28 cellular contexts compared by ENCODE assay signal in genomic region chr1:89640440-89640839, GRCh38. TPM values are rescaled to one million over a fixed set of nuclear protein-coding genes. Genes with fewer than 3 reads are reported as not detected.
DNase-seq lines count a peak whose midpoint lies in the region; ATAC-seq and TF ChIP-seq lines count a peak whose summit lies in the region.
"Had no signal": no experiment of that assay in that cellular context is flagged by ENCODE, and none has a peak within 500 bp of the region (broad histone marks: within the 10 kb centered on the region; RNA-seq: fewer than 3 reads in every experiment).

No MANE protein-coding gene starts in this region.

- H3K4me1 Mint-ChIP-seq in activated CD8-positive, alpha-beta T cell treated with anti-CD3 and anti-CD28 coated beads for 36 hours (ENCODE audit: low read depth) = peaks cover 77% of the 10 kb centered on the region
- peaks cover 71% of the 10 kb centered on the region for H3K4me1 Mint-ChIP-seq in activated CD8-positive, alpha-beta T cell treated with anti-CD3 and anti-CD28 coated beads, Interleukin-2, amount 10 ng/mL, durations not matched to agents 7 days and 5 days (ENCODE audit: low read depth)
- peaks cover 72% of the 10 kb centered on the region for H3K4me1 Mint-ChIP-seq in activated naive CD8-positive, alpha-beta T cell treated with anti-CD3 and anti-CD28 coated beads for 36 hours
- H3K4me1 Mint-ChIP-seq: neural crest cell had no signal

- peaks cover 94% of the 10 kb centered on the region for H3K79me2 ChIP-seq in Loucy (ENCODE audit: insufficient read depth, low read length)

- peaks cover 3% of the 10 kb centered on the region; the same call in 1 of the 2 replicates for H3K9me3 ChIP-seq in Loucy (ENCODE audit: insufficient read depth, low read depth, low read length)
- H3K9me3 ChIP-seq: A549, breast epithelium, right atrium auricular region, testis had no signal

- no peaks in the 10 kb centered on the region for H3K27me3 Mint-ChIP-seq in activated CD8-positive, alpha-beta T cell treated with anti-CD3 and anti-CD28 coated beads for 36 hours
- no peaks in the 10 kb centered on the region for H3K27me3 Mint-ChIP-seq in activated CD8-positive, alpha-beta T cell treated with anti-CD3 and anti-CD28 coated beads, Interleukin-2, amount 10 ng/mL, durations not matched to agents 7 days and 5 days (ENCODE audit: low read depth)
- no peaks in the 10 kb centered on the region for H3K27me3 Mint-ChIP-seq in activated naive CD8-positive, alpha-beta T cell treated with anti-CD3 and anti-CD28 coated beads for 36 hours
- H3K27me3 Mint-ChIP-seq: CD4-positive, alpha-beta memory T cell had no signal

- peaks cover 63% of the 10 kb centered on the region for H3K36me3 Mint-ChIP-seq in activated CD8-positive, alpha-beta T cell treated with anti-CD3 and anti-CD28 coated beads for 36 hours (ENCODE audit: low read depth)
- peaks cover 65% of the 10 kb centered on the region for H3K36me3 Mint-ChIP-seq in activated CD8-positive, alpha-beta T cell treated with anti-CD3 and anti-CD28 coated beads, Interleukin-2, amount 10 ng/mL, durations not matched to agents 7 days and 5 days (ENCODE audit: low read depth)
- peaks cover 67% of the 10 kb centered on the region for H3K36me3 Mint-ChIP-seq in activated naive CD8-positive, alpha-beta T cell treated with anti-CD3 and anti-CD28 coated beads for 36 hours

- DNase-seq in activated CD8-positive, alpha-beta T cell treated with anti-CD3 and anti-CD28 coated beads for 36 hours = no peak
- no peak for DNase-seq in activated CD8-positive, alpha-beta T cell treated with anti-CD3 and anti-CD28 coated beads, Interleukin-2, amount 10 ng/mL, durations not matched to agents 7 days and 5 days
- DNase-seq in activated naive CD8-positive, alpha-beta T cell treated with anti-CD3 and anti-CD28 coated beads for 36 hours = no peak
- DNase-seq in myocyte (ENCODE audit: low read depth) (peak; percentile 35), cortex of kidney (lab: John Stamatoyannopoulos, UW) (no peak)
- DNase-seq in stimulated activated CD4-positive, alpha-beta T cell treated with anti-CD3 and anti-CD28 coated beads, Interleukin-15, amount 100 ng/mL, for 24 hours = no peak
- DNase-seq: activated CD4-positive, alpha-beta T cell treated with anti-CD3 and anti-CD28 coated beads for 1 hour; amniotic stem cell; CD4-positive, alpha-beta memory T cell; effector CD4-positive, alpha-beta T cell; KG1; NCI-H1048; NCI-H1694; PC-9; posterior cingulate gyrus; stimulated activated CD4-positive, alpha-beta T cell treated with anti-CD3 and anti-CD28 coated beads, Interleukin-1b, Interleukin-23, amount 100 ng/mL, for 48 hours; stimulated activated naive CD4-positive, alpha-beta T cell treated with Interleukin-2 at 50 U/mL for 16 hours; testis had no signal

- no peak for ATAC-seq in activated CD8-positive, alpha-beta T cell treated with anti-CD3 and anti-CD28 coated beads for 36 hours
- ATAC-seq in activated CD8-positive, alpha-beta T cell treated with anti-CD3 and anti-CD28 coated beads, Interleukin-2, amount 10 ng/mL, durations not matched to agents 7 days and 5 days = no peak
- ATAC-seq in esophagus mucosa = no peak
- ATAC-seq: A549, left lobe of liver had no signal

- no peaks in the 10 kb centered on the region for H3K36me3 ChIP-seq in Loucy (ENCODE audit: insufficient read depth, low read length)
- H3K36me3 ChIP-seq: breast epithelium, right atrium auricular region had no signal

- no peaks in the 10 kb centered on the region for H3K9me2 ChIP-seq in Loucy (replicated peaks; ENCODE audit: low read depth, low read length)

- CTCF ChIA-PET in activated CD8-positive, alpha-beta T cell treated with anti-CD3 and anti-CD28 coated beads for 36 hours (lab: Charles Lee) = interaction anchor here (1.7 to 2.6 kb wide), 2 partner anchors 12 to 122 kb away, joined by 7 to 9 read pairs; no protein-coding TSS in a partner anchor
- CTCF ChIA-PET in activated CD8-positive, alpha-beta T cell treated with anti-CD3 and anti-CD28 coated beads, Interleukin-2, amount 10 ng/mL, durations not matched to agents 7 days and 5 days (lab: Charles Lee) = interaction anchor here (14.2 kb wide), 1 partner anchor 124 kb away, joined by 220 read pairs; no protein-coding TSS in a partner anchor

- H3K4me1 ChIP-seq in Loucy (ENCODE audit: insufficient read depth, low read length, poor library complexity, severe bottlenecking) = peaks cover 60% of the 10 kb centered on the region
- H3K4me1 ChIP-seq: breast epithelium, testis had no signal

- H3K4me2 ChIP-seq in Loucy (ENCODE audit: low read depth, low read length, poor library complexity, severe bottlenecking) = peak overlapping the region; percentile 30
- H3K4me2 ChIP-seq: A549, PC-9, smooth muscle cell had no signal

- H3F3A ChIP-seq in Loucy (ENCODE audit: low read depth) = no peaks in the 10 kb centered on the region

- POLR2A ChIA-PET in activated CD8-positive, alpha-beta T cell treated with anti-CD3 and anti-CD28 coated beads for 36 hours (lab: Charles Lee) = interaction anchor here (0.9 kb wide), 1 partner anchor 123 kb away, joined by 3 read pairs; no protein-coding TSS in a partner anchor
- POLR2A ChIA-PET in activated CD8-positive, alpha-beta T cell treated with anti-CD3 and anti-CD28 coated beads, Interleukin-2, amount 10 ng/mL, durations not matched to agents 7 days and 5 days (lab: Charles Lee) = no interaction called here

- H3K9ac ChIP-seq in Loucy (ENCODE audit: low read depth, low read length, poor library complexity, severe bottlenecking) = no peak overlapping the region

- TF ChIP-seq CTCF in activated CD8-positive, alpha-beta T cell treated with anti-CD3 and anti-CD28 coated beads for 36 hours (IDR thresholded peaks at IDR 0.05) = no peak
- TF ChIP-seq CTCF in Loucy (conservative IDR thresholded peaks at IDR 0.05; ENCODE audit: low read length) = no peak

- H3K9me3 Mint-ChIP-seq in activated CD8-positive, alpha-beta T cell treated with anti-CD3 and anti-CD28 coated beads for 36 hours = peaks cover 13% of the 10 kb centered on the region
- H3K9me3 Mint-ChIP-seq in activated CD8-positive, alpha-beta T cell treated with anti-CD3 and anti-CD28 coated beads, Interleukin-2, amount 10 ng/mL, durations not matched to agents 7 days and 5 days (ENCODE audit: insufficient read depth) = peaks cover 9% of the 10 kb centered on the region
- peaks cover 7% of the 10 kb centered on the region for H3K9me3 Mint-ChIP-seq in activated naive CD8-positive, alpha-beta T cell treated with anti-CD3 and anti-CD28 coated beads for 36 hours

- H4K20me1 ChIP-seq in Loucy (ENCODE audit: insufficient read depth, low read length, poor library complexity, severe bottlenecking) = peaks cover 30% of the 10 kb centered on the region

- no peak overlapping the region for H2AFZ ChIP-seq in Loucy (ENCODE audit: low read length)
- H2AFZ ChIP-seq: PC-9 had no signal

- peak overlapping the region; percentile 68 for H3K27ac Mint-ChIP-seq in activated CD8-positive, alpha-beta T cell treated with anti-CD3 and anti-CD28 coated beads for 36 hours
- no peak overlapping the region for H3K27ac Mint-ChIP-seq in activated CD8-positive, alpha-beta T cell treated with anti-CD3 and anti-CD28 coated beads, Interleukin-2, amount 10 ng/mL, durations not matched to agents 7 days and 5 days
- H3K27ac Mint-ChIP-seq in activated naive CD8-positive, alpha-beta T cell treated with anti-CD3 and anti-CD28 coated beads for 36 hours = peak overlapping the region; percentile 72
- H3K27ac Mint-ChIP-seq: T-helper 1 cell treated with Interleukin-12 subunit alpha and Interleukin-12 subunit beta and Interleukin-4 antibody, amounts not matched to agents 30 μg/mL and 1 μg/mL, for 36 hours had no signal

- H3K4me3 ChIP-seq in Loucy (ENCODE audit: low read length, poor library complexity, severe bottlenecking) = peak overlapping the region; percentile 18
- H3K4me3 ChIP-seq: A549, breast epithelium, PC-9, right atrium auricular region, SK-N-MC, smooth muscle cell, testis had no signal

- intact Hi-C loops in activated CD8-positive, alpha-beta T cell treated with anti-CD3 and anti-CD28 coated beads for 36 hours (cut with micrococcal nuclease) = no loop called here

- no peak overlapping the region for H3K4me3 Mint-ChIP-seq in activated CD8-positive, alpha-beta T cell treated with anti-CD3 and anti-CD28 coated beads for 36 hours
- H3K4me3 Mint-ChIP-seq in activated CD8-positive, alpha-beta T cell treated with anti-CD3 and anti-CD28 coated beads, Interleukin-2, amount 10 ng/mL, durations not matched to agents 7 days and 5 days = no peak overlapping the region
- no peak overlapping the region for H3K4me3 Mint-ChIP-seq in activated naive CD8-positive, alpha-beta T cell treated with anti-CD3 and anti-CD28 coated beads for 36 hours
- H3K4me3 Mint-ChIP-seq: neural crest cell; T-helper 1 cell treated with Interleukin-12 subunit alpha and Interleukin-12 subunit beta and Interleukin-4 antibody, amounts not matched to agents 30 μg/mL and 1 μg/mL, for 36 hours had no signal

- H3K27me3 ChIP-seq in Loucy (ENCODE audit: insufficient read depth, low read length, poor library complexity, severe bottlenecking) = no peaks in the 10 kb centered on the region
- H3K27me3 ChIP-seq: breast epithelium, right atrium auricular region, testis had no signal

RNA-seq across cellular contexts. Expression of gene LRRC8C, which starts 7.5 kb away (rescaled TPM):
- total RNA-seq in activated CD8-positive, alpha-beta T cell treated with anti-CD3 and anti-CD28 coated beads for 36 hours = 10 to 100 TPM; 34.4 to 37.4 TPM
- total RNA-seq in activated CD8-positive, alpha-beta T cell treated with anti-CD3 and anti-CD28 coated beads, Interleukin-2, amount 10 ng/mL, durations not matched to agents 7 days and 5 days = 10 to 100 TPM; 32.9 to 35.0 TPM
- 10 to 100 TPM; 31.7 to 32.3 TPM for total RNA-seq in activated naive CD8-positive, alpha-beta T cell treated with anti-CD3 and anti-CD28 coated beads for 36 hours
- total RNA-seq in myocyte (0.99 and 1.8 TPM in 2 replicates), esophagus mucosa (1.8 TPM)
- polyA plus RNA-seq in myocyte (2012) = 0.15 TPM

Comparison
In these comparisons a context has a peak if more than half of its experiments do, and no peak if none do; other contexts are left out.
1. RNA of gene LRRC8C, which starts 7.5 kb away (total RNA-seq): 34.4 to 37.4 TPM in activated CD8-positive, alpha-beta T cell treated with anti-CD3 and anti-CD28 coated beads for 36 hours, 32.9 to 35.0 TPM in activated CD8-positive, alpha-beta T cell treated with anti-CD3 and anti-CD28 coated beads, Interleukin-2, amount 10 ng/mL, durations not matched to agents 7 days and 5 days and 31.7 to 32.3 TPM in activated naive CD8-positive, alpha-beta T cell treated with anti-CD3 and anti-CD28 coated beads for 36 hours; 0.99 to 1.8 TPM in myocyte and 1.8 TPM in esophagus mucosa (single experiment); every median in the first group is over 10 times any median in the second.